In the genomic region with DNA sequence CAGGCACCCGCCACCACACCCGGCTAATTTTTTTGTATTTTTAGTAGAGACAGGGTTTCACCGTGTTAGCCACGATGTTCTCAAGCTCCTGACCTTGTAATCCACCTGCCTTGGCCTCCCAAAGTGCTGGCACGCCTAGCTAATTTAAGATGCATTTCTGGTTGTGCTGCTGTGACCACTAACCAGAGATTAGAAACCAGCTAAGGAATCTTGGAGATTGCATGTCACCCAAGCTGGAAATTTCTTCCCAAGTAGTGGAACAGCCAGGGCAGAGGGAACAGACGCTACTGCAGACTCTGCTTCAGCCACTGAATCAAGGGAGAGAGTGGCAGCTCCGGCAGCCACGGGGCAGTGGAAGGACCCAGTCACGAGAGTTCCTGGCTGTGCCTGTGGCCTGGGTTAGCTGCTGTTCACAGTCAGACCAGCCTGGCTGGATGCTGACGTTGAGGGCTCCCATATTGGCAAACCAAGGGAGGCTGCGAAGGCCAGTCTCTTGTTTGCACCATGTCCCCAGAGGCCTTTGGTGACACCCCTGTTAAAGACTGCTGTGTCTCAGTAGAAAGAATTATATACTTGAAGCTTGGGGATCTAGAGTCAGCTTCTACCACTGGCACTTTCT, we compare ENCODE assay signal across 1 cellular context.
TF ChIP-seq lines count a peak whose summit lies in the region.

No MANE protein-coding gene starts in this region.

TF ChIP-seq in H1, 55 proteins besides CTCF, POLR2A, EP300 and RAD21:
- no peak for TF ChIP-seq USF2 (IDR thresholded peaks at IDR 0.05; ENCODE audit: low read length)
- no peak for TF ChIP-seq RBBP5 (IDR thresholded peaks at IDR 0.05; ENCODE audit: borderline replicate concordance, low read depth, low read length)
- TF ChIP-seq EZH2 (IDR thresholded peaks at IDR 0.05; ENCODE audit: low read depth, low read length, severe bottlenecking): no peak
- no peak for TF ChIP-seq YY1 (IDR thresholded peaks at IDR 0.05; ENCODE audit: low read depth, low read length)
- no peak for TF ChIP-seq TAF1 (IDR thresholded peaks at IDR 0.05; ENCODE audit: low read depth, low read length)
- TF ChIP-seq KDM4A (IDR thresholded peaks at IDR 0.05; ENCODE audit: low read depth, low read length, severe bottlenecking): no peak
- no peak; the same call in none of the 2 replicates for TF ChIP-seq POLR2AphosphoS5 (IDR thresholded peaks at IDR 0.05; ENCODE audit: low read depth, low read length)
- TF ChIP-seq BACH1 (IDR thresholded peaks at IDR 0.05; ENCODE audit: low read length): no peak
- TF ChIP-seq, protein P1, sequence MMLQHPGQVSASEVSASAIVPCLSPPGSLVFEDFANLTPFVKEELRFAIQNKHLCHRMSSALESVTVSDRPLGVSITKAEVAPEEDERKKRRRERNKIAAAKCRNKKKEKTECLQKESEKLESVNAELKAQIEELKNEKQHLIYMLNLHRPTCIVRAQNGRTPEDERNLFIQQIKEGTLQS (IDR thresholded peaks at IDR 0.05; ENCODE audit: insufficient read depth, low read depth, low read length): no peak
- no peak for TF ChIP-seq KDM5A (IDR thresholded peaks at IDR 0.05; ENCODE audit: low read length)
- TF ChIP-seq SP1 (IDR thresholded peaks at IDR 0.05; ENCODE audit: low read depth, low read length): no peak
- no peak for TF ChIP-seq HDAC6 (IDR thresholded peaks at IDR 0.05; ENCODE audit: low read depth, low read length)
- TF ChIP-seq TEAD4 (IDR thresholded peaks at IDR 0.05; ENCODE audit: low read depth, low read length): no peak
- no peak for TF ChIP-seq RFX5 (IDR thresholded peaks at IDR 0.05; ENCODE audit: borderline replicate concordance, low read depth, low read length)
- no peak for TF ChIP-seq SP4 (IDR thresholded peaks at IDR 0.05; ENCODE audit: low read length)
- no peak for TF ChIP-seq CHD1 (IDR thresholded peaks at IDR 0.05; ENCODE audit: low read depth, low read length)
- TF ChIP-seq PHF8 (conservative IDR thresholded peaks at IDR 0.05; ENCODE audit: low read depth, low read length): no peak
- TF ChIP-seq CEBPB (IDR thresholded peaks at IDR 0.05; ENCODE audit: low read depth, low read length): no peak
- TF ChIP-seq CHD2 (IDR thresholded peaks at IDR 0.05; ENCODE audit: low read length): no peak
